11 cellular contexts compared by ENCODE assay signal in the genomic region with DNA sequence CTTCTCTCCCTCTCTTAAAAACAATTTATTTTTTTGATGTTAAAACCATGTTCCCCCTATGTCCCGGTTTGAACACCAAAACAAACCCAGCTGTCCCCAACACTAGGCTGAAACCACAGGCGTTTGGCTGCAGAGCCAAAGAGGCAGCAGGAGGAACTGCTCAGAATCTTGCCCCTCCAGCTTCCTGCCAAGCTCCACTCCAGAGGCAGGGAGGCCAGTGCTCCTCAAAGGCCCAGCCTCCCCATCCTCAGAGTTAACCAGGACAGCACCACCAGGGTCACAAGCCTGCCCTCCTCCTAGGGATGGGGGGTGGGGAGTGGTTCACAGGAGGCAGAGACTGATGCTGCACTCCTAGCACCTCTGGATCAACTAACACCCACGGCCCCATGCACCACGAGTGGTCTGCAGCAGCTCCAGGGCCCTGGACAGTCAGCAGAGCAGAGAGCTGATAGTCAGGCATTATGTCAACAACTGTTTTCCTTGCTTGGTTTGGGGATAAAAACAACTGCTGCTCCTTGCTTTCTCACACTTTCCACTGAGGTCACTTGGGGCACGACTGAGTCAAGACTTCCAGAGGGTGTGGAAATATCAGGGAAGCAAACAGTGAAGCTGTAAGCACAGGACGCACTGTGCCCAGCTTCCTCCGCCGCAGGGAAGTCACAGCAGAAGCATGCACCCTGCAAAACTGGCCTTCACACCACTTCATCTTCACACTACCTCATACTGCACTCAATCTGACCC.
A peak's percentile ranks its signal among the peaks of the same experiment; 100 is the strongest.
DNase-seq lines count a peak whose midpoint lies in the region; ATAC-seq and TF ChIP-seq lines count a peak whose summit lies in the region.
"Had no signal": no experiment of that assay in that cellular context is flagged by ENCODE, and none has a peak within 500 bp of the region (broad histone marks: within the 10 kb centered on the region; RNA-seq: fewer than 3 reads in every experiment).

No MANE protein-coding gene starts in this region.

- H3K9me3 ChIP-seq in RWPE2 (ENCODE audit: severe bottlenecking), result no peaks in the 10 kb centered on the region
- H3K9me3 ChIP-seq in osteoblast (ENCODE audit: low read depth, low read length), result no peaks in the 10 kb centered on the region
- H3K9me3 ChIP-seq: prostate gland had no signal

- TF ChIP-seq CTCF in RWPE2 (IDR thresholded peaks at IDR 0.05; ENCODE audit: poor library complexity, severe bottlenecking) (no peak), foreskin fibroblast (IDR thresholded peaks at IDR 0.05; ENCODE audit: low read depth, low read length) (no peak), osteoblast (IDR thresholded peaks at IDR 0.05; ENCODE audit: extremely low read depth, low read depth, low read length) (no peak)

- ATAC-seq in RWPE2 (ENCODE audit: low read depth) (peak; percentile 60), HG03342 (IDR thresholded peaks at IDR 0.05; ENCODE audit: unreplicated experiment) (no peak)

- H3K4me2 ChIP-seq in osteoblast (ENCODE audit: insufficient read depth, low read length), result no peak overlapping the region

- H3K4me1 ChIP-seq in RWPE2 (ENCODE audit: insufficient read depth, poor library complexity, severe bottlenecking), result peaks cover 47% of the 10 kb centered on the region
- peaks cover 17% of the 10 kb centered on the region for H3K4me1 ChIP-seq in osteoblast (ENCODE audit: insufficient read depth, low read length)
- H3K4me1 ChIP-seq: prostate gland had no signal

- no peaks in the 10 kb centered on the region for H3K27me3 ChIP-seq in RWPE2 (ENCODE audit: insufficient read depth, poor library complexity, severe bottlenecking)
- no peaks in the 10 kb centered on the region for H3K27me3 ChIP-seq in osteoblast (ENCODE audit: insufficient read depth, low read length)

- DNase-seq in AG08395 (ENCODE audit: low spot score) (peak; percentile 71), RWPE2 (ENCODE audit: low spot score) (peak; percentile 75), foreskin fibroblast (peak; percentile 78 to 83), osteoblast (ENCODE audit: insufficient read length, low spot score, missing footprints) (no peak), SKM-1 treated with dmso at 0.1 percent for 144 hours (lab: John Stamatoyannopoulos, UW; ENCODE audit: unreplicated experiment) (no peak), amygdala (lab: John Stamatoyannopoulos, UW) (no peak)
- DNase-seq in stimulated activated CD4-positive, alpha-beta T cell treated with anti-CD3 and anti-CD28 coated beads, Interleukin-1b, Interleukin-23, amount 100 ng/mL, for 48 hours, result no peak
- DNase-seq: NCI-H187 treated with DMSO at 0.1 percent for 48 hours had no signal

- no peaks in the 10 kb centered on the region for H3K36me3 ChIP-seq in RWPE2 (ENCODE audit: low read depth)
- H3K36me3 ChIP-seq in osteoblast (ENCODE audit: insufficient read depth, low read length), result no peaks in the 10 kb centered on the region
- H3K36me3 ChIP-seq: prostate gland had no signal

- H2AFZ ChIP-seq in osteoblast (ENCODE audit: low read length), result peak overlapping the region; percentile 46

- H3K4me3 ChIP-seq in RWPE2 (ENCODE audit: severe bottlenecking), result no peak overlapping the region
- no peak overlapping the region for H3K4me3 ChIP-seq in foreskin fibroblast (ENCODE audit: low read depth in 1 of 2, low read length in 2 of 2)
- no peak overlapping the region for H3K4me3 ChIP-seq in osteoblast (ENCODE audit: insufficient read depth, low read length)
- H3K4me3 ChIP-seq: prostate gland had no signal

- no peaks in the 10 kb centered on the region for H3K79me2 ChIP-seq in osteoblast (ENCODE audit: insufficient read depth, low read length)

- H3K27ac ChIP-seq in RWPE2 (ENCODE audit: poor library complexity, severe bottlenecking) (peak overlapping the region; percentile 24), osteoblast (ENCODE audit: low read depth, low read length) (no peak overlapping the region)
- H3K27ac ChIP-seq: HL-60, prostate gland had no signal

- H4K20me1 ChIP-seq in osteoblast (ENCODE audit: insufficient read depth, low read length), result no peaks in the 10 kb centered on the region

Comparison
In these comparisons a context has a peak if more than half of its experiments do, and no peak if none do; other contexts are left out.
1. DNase-seq: peak in AG08395 (single experiment), RWPE2 (single experiment) and foreskin fibroblast (2 of 2); none in osteoblast (single experiment), SKM-1 treated with dmso at 0.1 percent for 144 hours (single experiment), stimulated activated CD4-positive, alpha-beta T cell treated with anti-CD3 and anti-CD28 coated beads, Interleukin-1b, Interleukin-23, amount 100 ng/mL, for 48 hours (single experiment) and amygdala (0 of 56).